ENCODE assay signal across 1 cellular context in the genomic region with DNA sequence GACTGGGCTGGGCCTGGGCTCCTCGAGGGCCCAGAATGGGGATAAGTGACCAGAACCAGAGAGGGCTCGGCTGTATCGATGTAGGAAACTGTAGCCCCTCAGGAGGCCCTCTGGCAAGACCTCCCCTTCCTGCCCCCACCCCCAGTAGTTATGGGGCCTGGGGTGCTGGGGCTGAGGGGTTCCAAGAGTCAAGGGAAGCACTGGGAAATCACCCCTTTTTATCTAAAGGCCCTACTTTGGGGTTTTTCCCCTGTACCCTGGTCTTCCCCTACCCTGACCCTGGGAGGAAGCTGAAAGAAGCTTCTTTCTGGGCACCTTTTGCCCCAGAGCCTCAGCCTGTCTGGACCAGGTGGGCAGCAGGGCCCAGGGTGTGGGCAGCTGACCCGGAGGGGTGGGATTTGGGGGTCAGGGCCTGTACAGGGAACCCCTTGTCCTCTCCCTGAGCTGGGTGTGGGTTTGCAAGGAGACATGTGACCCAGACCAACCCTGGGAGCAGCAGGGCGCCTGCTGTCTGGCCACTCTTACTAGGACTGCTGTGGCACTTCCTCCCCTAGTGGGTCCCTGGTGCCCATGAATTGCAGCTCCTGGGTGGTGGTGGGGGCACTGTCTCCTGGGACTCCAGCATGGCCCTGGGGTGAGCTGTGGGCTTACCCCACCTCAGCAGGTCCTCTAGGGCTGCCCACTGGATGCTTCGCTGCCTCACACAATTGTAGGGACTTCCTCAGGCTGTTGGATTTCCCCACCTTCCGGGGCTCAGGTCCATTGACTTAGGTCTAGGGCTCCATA.
TF ChIP-seq lines count a peak whose summit lies in the region.

No MANE protein-coding gene starts in this region.

TF ChIP-seq in H1, 55 proteins besides CTCF, POLR2A, EP300 and RAD21 (continued from another document):
- no peak for TF ChIP-seq CTBP2 (IDR thresholded peaks at IDR 0.05; ENCODE audit: borderline replicate concordance, insufficient read depth, insufficient read length, low read length)
- no peak for TF ChIP-seq RXRA (IDR thresholded peaks at IDR 0.05; ENCODE audit: insufficient read depth, low read depth, low read length)
- TF ChIP-seq ZNF274 (IDR thresholded peaks at IDR 0.05; ENCODE audit: borderline replicate concordance, extremely low read depth, low read length) = no peak
TF ChIP-seq in H1: peak in this region for 0.
